In the genomic region with DNA sequence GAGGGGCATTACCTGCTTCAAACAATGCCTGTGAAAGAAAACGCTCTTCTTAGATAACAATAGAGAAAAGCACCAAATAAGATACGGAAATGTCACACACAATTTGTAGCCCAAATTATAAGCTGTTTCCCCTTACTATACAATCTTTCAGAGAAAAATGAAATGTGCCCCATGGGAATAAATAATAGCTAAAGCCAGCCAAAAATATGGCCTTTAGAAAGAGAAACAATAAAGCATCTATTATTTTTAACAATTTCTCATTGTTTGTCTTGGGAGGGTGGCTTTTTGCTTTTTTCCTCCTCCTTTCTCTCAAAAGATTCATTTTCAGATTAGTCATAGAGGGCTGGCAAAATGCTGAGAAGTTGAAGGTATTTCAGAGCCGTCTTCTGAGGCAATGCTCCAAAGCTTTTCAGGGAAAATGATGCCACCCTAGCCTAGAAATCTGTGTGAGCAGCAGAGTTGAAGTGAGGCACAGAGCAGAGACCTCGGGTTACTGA, we compare ENCODE assay signal across 16 cellular contexts.
A peak's percentile ranks its signal among the peaks of the same experiment; 100 is the strongest.
DNase-seq lines count a peak whose midpoint lies in the region; ATAC-seq and TF ChIP-seq lines count a peak whose summit lies in the region.
"Had no signal": no experiment of that assay in that cellular context is flagged by ENCODE, and none has a peak within 500 bp of the region (broad histone marks: within the 10 kb centered on the region; RNA-seq: fewer than 3 reads in every experiment).

No MANE protein-coding gene starts in this region.

- TF ChIP-seq POLR2A in breast epithelium (IDR thresholded peaks at IDR 0.05) (no peak), testis (IDR thresholded peaks at IDR 0.05) (no peak)

- WGBS in heart right ventricle, 2 donors = 44 to 52% methylated on average over 4 of the region's 4 CpGs
- WGBS in testis, 2 donors = 34 to 47% methylated on average over 4 of the region's 4 CpGs

- no peaks in the 10 kb centered on the region for H3K9me3 ChIP-seq in heart right ventricle
- H3K9me3 ChIP-seq in breast epithelium = no peaks in the 10 kb centered on the region
- no peaks in the 10 kb centered on the region for H3K9me3 ChIP-seq in testis

- TF ChIP-seq CTCF in heart right ventricle (IDR thresholded peaks at IDR 0.05) (no peak), breast epithelium (IDR thresholded peaks at IDR 0.05) (no peak), testis (IDR thresholded peaks at IDR 0.05) (no peak)

- H3K36me3 ChIP-seq in heart right ventricle (no peaks in the 10 kb centered on the region), breast epithelium (no peaks in the 10 kb centered on the region), testis (ENCODE audit: low read depth, missing control alignments) (no peaks in the 10 kb centered on the region)

- H3K27me3 ChIP-seq in heart right ventricle (no peaks in the 10 kb centered on the region), breast epithelium (no peaks in the 10 kb centered on the region), testis (no peaks in the 10 kb centered on the region)

- H3K27ac ChIP-seq in heart right ventricle (peak overlapping the region in 2 of 10 donors; percentile 24 to 52), breast epithelium (peak overlapping the region; percentile 35 to 62), testis (no peak overlapping the region)
- H3K27ac ChIP-seq: parathyroid adenoma had no signal

- intact Hi-C loops in heart right ventricle (cut with DNase I) = no loop called here
- intact Hi-C loops in Right ventricle myocardium superior (cut with DNase I) = no loop called here
- intact Hi-C loops in breast epithelium (cut with DNase I; ENCODE audit: low total_unique reads) = no loop called here
- intact Hi-C loops in testis (cut with DNase I; ENCODE audit: low total_unique reads) = no loop called here

- ATAC-seq in heart right ventricle (peak in 5 of 8 donors; percentile 7 to 77 (median 59)), Right ventricle myocardium superior (ENCODE audit: poor library complexity) (no peak)

- no peak for DNase-seq in heart right ventricle
- no peak for DNase-seq in Right ventricle myocardium superior
- DNase-seq in breast epithelium (ENCODE audit: low spot score in 2 of 2) = no peak
- DNase-seq in globus pallidus (ENCODE audit: low spot score) = peak; percentile 4
- DNase-seq in testis = peak; percentile 20
- DNase-seq in NCI-H774 (lab: John Stamatoyannopoulos, UW) = no peak
- DNase-seq in NCI-H748 (lab: John Stamatoyannopoulos, UW; ENCODE audit: unreplicated experiment) = no peak
- no peak for DNase-seq in stimulated activated CD8-positive, alpha-beta memory T cell treated with anti-CD3 and anti-CD28 coated beads, Interleukin-4, amount 100 ng/mL, for 48 hours
- DNase-seq: 8988T; activated CD4-positive, alpha-beta T cell treated with anti-CD3 and anti-CD28 coated beads, Interleukin-2, amount 50 U/mL, for 48 hours; amniotic stem cell; CD4-positive, alpha-beta memory T cell; midbrain; NCI-H1105; NCI-H226 had no signal

- H3K4me1 ChIP-seq in heart right ventricle = peaks cover 0 to 14% (median 4%) of the 10 kb centered on the region in 9 donors
- H3K4me1 ChIP-seq in breast epithelium = no peaks in the 10 kb centered on the region
- H3K4me1 ChIP-seq in testis = peaks cover 9% of the 10 kb centered on the region
- H3K4me1 ChIP-seq: parathyroid adenoma had no signal

- no peak overlapping the region for H3K4me3 ChIP-seq in heart right ventricle
- H3K4me3 ChIP-seq in breast epithelium = no peak overlapping the region
- H3K4me3 ChIP-seq in testis = no peak overlapping the region

Comparison
In these comparisons a context has a peak if more than half of its experiments do, and no peak if none do; other contexts are left out.
1. DNase-seq: peak in globus pallidus (single experiment) and testis (single experiment); none in heart right ventricle (0 of 2), Right ventricle myocardium superior (single experiment), breast epithelium (0 of 2), NCI-H774 (single experiment), NCI-H748 (single experiment) and stimulated activated CD8-positive, alpha-beta memory T cell treated with anti-CD3 and anti-CD28 coated beads, Interleukin-4, amount 100 ng/mL, for 48 hours (single experiment).
2. H3K27ac ChIP-seq: peak in breast epithelium (2 of 2); none in testis (0 of 2).